12 cellular contexts compared by ENCODE assay signal in genomic region chr4:113823291-113823659, GRCh38.
DNase-seq lines count a peak whose midpoint lies in the region; ATAC-seq and TF ChIP-seq lines count a peak whose summit lies in the region.
"Had no signal": no experiment of that assay in that cellular context is flagged by ENCODE, and none has a peak within 500 bp of the region (broad histone marks: within the 10 kb centered on the region; RNA-seq: fewer than 3 reads in every experiment).

No MANE protein-coding gene starts in this region.

- no peak overlapping the region for H2AK5ac ChIP-seq in IMR-90 (ENCODE audit: low read depth, low read length)

- no peak for TF ChIP-seq RAD21 in IMR-90 (IDR thresholded peaks at IDR 0.05; ENCODE audit: low read length)

- no peak overlapping the region for H2BK120ac ChIP-seq in IMR-90 (ENCODE audit: low read depth, low read length)

- no peaks in the 10 kb centered on the region for H3K9me3 Mint-ChIP-seq in T-helper 2 cell treated with Interferon-gamma antibody and Interleukin-4, amounts not matched to agents 5 μg/mL and 100 μg/mL, for 36 hours
- H3K9me3 Mint-ChIP-seq: activated T-helper 2 cell treated with anti-CD3 and anti-CD28 coated beads, Interferon-gamma antibody, Interleukin-2, Interleukin-4, amounts not matched to agents 10 μg/mL and 5 μg/mL and 100 μg/mL, durations not matched to agents 14 hours and 24 hours and 36 hours had no signal

- no peak overlapping the region for H3K56ac ChIP-seq in IMR-90 (ENCODE audit: extremely low read depth, insufficient read depth, low read length)

- H4K91ac ChIP-seq in IMR-90 (ENCODE audit: insufficient read depth, low read depth, low read length), result no peak overlapping the region

- H2BK15ac ChIP-seq in IMR-90 (ENCODE audit: low read depth, low read length), result no peak overlapping the region

- H3K27me3 Mint-ChIP-seq in T-helper 2 cell treated with Interferon-gamma antibody and Interleukin-4, amounts not matched to agents 5 μg/mL and 100 μg/mL, for 36 hours (ENCODE audit: low read depth), result no peaks in the 10 kb centered on the region

- no peak overlapping the region for H4K8ac ChIP-seq in IMR-90 (ENCODE audit: low read depth in 2 of 2, low read length in 2 of 2)

- H3K9me1 ChIP-seq in IMR-90 (ENCODE audit: insufficient read depth, low read length), result 0 out of 2 replicates have a peak, but pooled peaks cover 2% of the 10 kb centered on the region

- H3K27ac ChIP-seq in IMR-90 (ENCODE audit: insufficient read depth, low read length) (no peak overlapping the region), left lung (no peak overlapping the region), dorsolateral prefrontal cortex (no peak overlapping the region)
- H3K27ac ChIP-seq: upper lobe of left lung had no signal

- dilution Hi-C loops in IMR-90 (cut with HindIII; ENCODE audit: low sequenced_read_pairs, unreplicated experiment), result no loop called here

- TF ChIP-seq POLR2A in IMR-90 (IDR thresholded peaks at IDR 0.05; ENCODE audit: low read depth, low read length), result no peak

- H4K5ac ChIP-seq in IMR-90 (ENCODE audit: low read depth, low read length), result no peak overlapping the region

- H3K9me3 ChIP-seq in IMR-90 (ENCODE audit: control insufficient read depth, insufficient read depth, low read length), result no peaks in the 10 kb centered on the region
- H3K9me3 ChIP-seq in left lung, result no peaks in the 10 kb centered on the region
- H3K9me3 ChIP-seq: upper lobe of left lung had no signal

- POLR2A ChIA-PET in IMR-90 (lab: Charles Lee; ENCODE audit: unreplicated experiment), result no interaction called here

- H2AK9ac ChIP-seq in IMR-90 (replicated peaks; ENCODE audit: low read depth, low read length, poor library complexity), result no peak overlapping the region

- no peak overlapping the region for H3K23ac ChIP-seq in IMR-90 (ENCODE audit: low read depth, low read length)

- H2BK5ac ChIP-seq in IMR-90 (ENCODE audit: low read depth, low read length, poor library complexity, severe bottlenecking), result no peak overlapping the region

- H3K4me1 ChIP-seq in IMR-90 (ENCODE audit: control insufficient read depth, insufficient read depth, low read length) (peaks cover 20% of the 10 kb centered on the region), left lung (peaks cover 0 to 25% of the 10 kb centered on the region in 2 donors)

- ATAC-seq in GM18867 (IDR thresholded peaks at IDR 0.05; ENCODE audit: unreplicated experiment) (peak; percentile 83), GM21825 (IDR thresholded peaks at IDR 0.05; ENCODE audit: unreplicated experiment) (peak; percentile 66), IMR-90 (ENCODE audit: low read depth) (no peak), left lung (peak; percentile 44)

- CTCF ChIA-PET in IMR-90 (lab: Yijun Ruan, JAX), result no interaction called here

- no peak for TF ChIP-seq CTCF in IMR-90 (conservative IDR thresholded peaks at IDR 0.05; ENCODE audit: low read depth, low read length)
- TF ChIP-seq CTCF in left lung (IDR thresholded peaks at IDR 0.05), result no peak
- no peak for TF ChIP-seq CTCF in dorsolateral prefrontal cortex (IDR thresholded peaks at IDR 0.05 in 54 of 56, conservative IDR thresholded peaks at IDR 0.05 in 2 of 56; ENCODE audit: low read depth in 1 of 56, partially characterized antibody in 56 of 56)

- H3K4me2 ChIP-seq in IMR-90 (ENCODE audit: low read depth, low read length), result no peak overlapping the region

- H3K79me1 ChIP-seq in IMR-90 (ENCODE audit: low read depth in 1 of 2, low read length in 2 of 2), result no peaks in the 10 kb centered on the region

- intact Hi-C loops in IMR-90 (cut with micrococcal nuclease) (no loop called here), left lung (cut with DNase I) (no loop called here), dorsolateral prefrontal cortex (cut with DNase I) (no loop called here)

- H3K27ac Mint-ChIP-seq in T-helper 2 cell treated with Interferon-gamma antibody and Interleukin-4, amounts not matched to agents 5 μg/mL and 100 μg/mL, for 36 hours, result no peak overlapping the region

- BruUV-seq in IMR-90 (replicated peaks; lab: Mats Ljungman, UMichigan), result no TSS peak

- H3K4ac ChIP-seq in IMR-90 (ENCODE audit: low read depth, low read length), result no peak overlapping the region

- H3K36me3 ChIP-seq in IMR-90 (ENCODE audit: control insufficient read depth, insufficient read depth, low read length), result no peaks in the 10 kb centered on the region
- no peaks in the 10 kb centered on the region for H3K36me3 ChIP-seq in left lung
- H3K36me3 ChIP-seq: upper lobe of left lung had no signal

- no peak overlapping the region for H3K18ac ChIP-seq in IMR-90 (ENCODE audit: low read depth, low read length)

- no peak overlapping the region for H2AFZ ChIP-seq in IMR-90 (replicated peaks; ENCODE audit: low read length, poor library complexity)

- no peaks in the 10 kb centered on the region for H4K20me1 ChIP-seq in IMR-90 (ENCODE audit: insufficient read depth, low read length)

- no peaks in the 10 kb centered on the region for H3K27me3 ChIP-seq in IMR-90 (ENCODE audit: control insufficient read depth, insufficient read depth, low read length)
- H3K27me3 ChIP-seq in left lung, result no peaks in the 10 kb centered on the region
- H3K27me3 ChIP-seq in dorsolateral prefrontal cortex, result peaks cover 0 to 3% (median 0%) of the 10 kb centered on the region in 45 donors
- H3K27me3 ChIP-seq: upper lobe of left lung had no signal

- no peak overlapping the region for H3K14ac ChIP-seq in IMR-90 (replicated peaks; ENCODE audit: low read depth, low read length)

- no peak overlapping the region for H2BK20ac ChIP-seq in IMR-90 (ENCODE audit: low read depth, low read length)

- no peak overlapping the region for H3K4me3 Mint-ChIP-seq in T-helper 2 cell treated with Interferon-gamma antibody and Interleukin-4, amounts not matched to agents 5 μg/mL and 100 μg/mL, for 36 hours

- peak; percentile 43 for DNase-seq in IMR-90
- no peak for DNase-seq in left lung
- DNase-seq in T-helper 2 cell treated with Interferon-gamma antibody and Interleukin-4, amounts not matched to agents 5 μg/mL and 100 μg/mL, for 36 hours (ENCODE audit: low spot score), result no peak
- no peak for DNase-seq in dorsolateral prefrontal cortex
- DNase-seq in activated CD4-positive, alpha-beta T cell treated with anti-CD3 and anti-CD28 coated beads, Interleukin-2, amount 50 U/mL, for 4 hours, result no peak
- no peak for DNase-seq in activated CD4-positive, alpha-beta T cell treated with anti-CD3 and anti-CD28 coated beads for 4 hours
- DNase-seq: NCI-H748 treated with DMSO at 0.1 percent for 48 hours, retina had no signal

- in situ Hi-C loops in IMR-90 (cut with MboI; ENCODE audit: low sequenced_read_pairs), result no loop called here

- no CpG with 5 or more reads among the region's 2 CpGs for WGBS in IMR-90 (ENCODE audit: extremely low coverage in 2 of 2, insufficient read length in 1 of 2), 2 experiments

- H3K9ac ChIP-seq in IMR-90 (ENCODE audit: low read depth, low read length), result no peak overlapping the region

- no peaks in the 10 kb centered on the region for H3K36me3 Mint-ChIP-seq in T-helper 2 cell treated with Interferon-gamma antibody and Interleukin-4, amounts not matched to agents 5 μg/mL and 100 μg/mL, for 36 hours (ENCODE audit: low read depth)

- peaks cover 32% of the 10 kb centered on the region for H3K4me1 Mint-ChIP-seq in T-helper 2 cell treated with Interferon-gamma antibody and Interleukin-4, amounts not matched to agents 5 μg/mL and 100 μg/mL, for 36 hours (ENCODE audit: low read depth)

- H3K4me3 ChIP-seq in IMR-90 (ENCODE audit: insufficient read depth, low read depth, low read length) (no peak overlapping the region), left lung (no peak overlapping the region), dorsolateral prefrontal cortex (no peak overlapping the region)
- H3K4me3 ChIP-seq: upper lobe of left lung had no signal

TF ChIP-seq in IMR-90, 13 proteins besides CTCF, POLR2A, EP300 and RAD21:
- no peak for TF ChIP-seq USF2 (IDR thresholded peaks at IDR 0.05; ENCODE audit: low read depth, low read length)
- no peak for TF ChIP-seq CEBPB (IDR thresholded peaks at IDR 0.05; ENCODE audit: low read depth, low read length)
- TF ChIP-seq SMC3 (IDR thresholded peaks at IDR 0.05; ENCODE audit: low read depth, low read length), result no peak
- TF ChIP-seq RCOR1 (IDR thresholded peaks at IDR 0.05; ENCODE audit: insufficient replicate concordance, low read length), result no peak
- no peak for TF ChIP-seq ELK1 (IDR thresholded peaks at IDR 0.05; ENCODE audit: borderline replicate concordance, low read depth, low read length)
- peak; percentile 73 for TF ChIP-seq NFE2L2 (IDR thresholded peaks at IDR 0.05; ENCODE audit: low read depth, low read length)
- peak; percentile 49; the same call in 1 of the 2 replicates for TF ChIP-seq MAFK (IDR thresholded peaks at IDR 0.05; ENCODE audit: low read depth, low read length)
- no peak for TF ChIP-seq MXI1 (IDR thresholded peaks at IDR 0.05; ENCODE audit: borderline replicate concordance, low read depth, low read length)
